In genomic region chr7:5695709-5696345, GRCh38 we compare ENCODE assay signal across 9 cellular contexts.
DNase-seq lines count a peak whose midpoint lies in the region; ATAC-seq and TF ChIP-seq lines count a peak whose summit lies in the region.
"Had no signal": no experiment of that assay in that cellular context is flagged by ENCODE, and none has a peak within 500 bp of the region (broad histone marks: within the 10 kb centered on the region; RNA-seq: fewer than 3 reads in every experiment).

No MANE protein-coding gene starts in this region.

- DNase-seq in SK-N-DZ (ENCODE audit: low spot score) (peak; percentile 28), fibroblast of peridontal ligament (ENCODE audit: extremely low read depth) (peak; percentile 86), progenitor cell of endocrine pancreas (ENCODE audit: low spot score, unreplicated experiment) (no peak), NCI-H1694 treated with DMSO at 0.1 percent for 48 hours (lab: John Stamatoyannopoulos, UW) (no peak), NCI-H345 treated with DMSO at 0.1 percent for 48 hours (lab: John Stamatoyannopoulos, UW; ENCODE audit: unreplicated experiment) (no peak), COR-L47 (lab: John Stamatoyannopoulos, UW) (no peak)
- DNase-seq: NCI-H2081 treated with DMSO at 0.1 percent for 48 hours had no signal

- peaks cover 4% of the 10 kb centered on the region for H3K36me3 Mint-ChIP-seq in progenitor cell of endocrine pancreas (ENCODE audit: insufficient read depth)

- ATAC-seq in HG03378 (IDR thresholded peaks at IDR 0.05; ENCODE audit: unreplicated experiment) = no peak

- H3K27me3 Mint-ChIP-seq in progenitor cell of endocrine pancreas = no peaks in the 10 kb centered on the region

- peaks cover 23% of the 10 kb centered on the region for H3K36me3 ChIP-seq in DOHH2 (ENCODE audit: control insufficient read depth, low read length)

- H3K9me3 ChIP-seq in DOHH2 (ENCODE audit: control insufficient read depth, insufficient read depth, low read length) = no peaks in the 10 kb centered on the region

- no peaks in the 10 kb centered on the region for H3K27me3 ChIP-seq in DOHH2 (ENCODE audit: control insufficient read depth, low read length)

- no peaks in the 10 kb centered on the region for H3K9me3 Mint-ChIP-seq in progenitor cell of endocrine pancreas (ENCODE audit: low read depth)

- H3K4me3 Mint-ChIP-seq in progenitor cell of endocrine pancreas (ENCODE audit: low read depth) = no peak overlapping the region

- peak overlapping the region; percentile 8 for H3K27ac Mint-ChIP-seq in progenitor cell of endocrine pancreas

- H3K4me1 Mint-ChIP-seq in progenitor cell of endocrine pancreas (ENCODE audit: low read depth) = peaks cover 3% of the 10 kb centered on the region

- peaks cover 82% of the 10 kb centered on the region for H3K4me1 ChIP-seq in DOHH2 (ENCODE audit: control insufficient read depth, low read length)

- peaks cover 15% of the 10 kb centered on the region for H3F3A ChIP-seq in DOHH2 (ENCODE audit: control insufficient read depth, insufficient read depth)

- no peaks in the 10 kb centered on the region for H3K9me2 ChIP-seq in DOHH2 (replicated peaks; ENCODE audit: control insufficient read depth, low read length)

- no peak overlapping the region for H3K27ac ChIP-seq in DOHH2 (ENCODE audit: low read depth, low read length)

- TF ChIP-seq CTCF in DOHH2 (IDR thresholded peaks at IDR 0.05; ENCODE audit: low read depth, low read length, poor library complexity, severe bottlenecking) (no peak), progenitor cell of endocrine pancreas (IDR thresholded peaks at IDR 0.05; ENCODE audit: unreplicated experiment) (no peak)

- peak overlapping the region; percentile 12; the same call in 1 of the 2 replicates for H3K4me3 ChIP-seq in DOHH2 (ENCODE audit: low read length)

- H4K20me1 ChIP-seq in DOHH2 (ENCODE audit: control insufficient read depth, insufficient read depth, low read depth, low read length) = 0 out of 2 replicates have a peak, but pooled peaks cover 5% of the 10 kb centered on the region

- peak overlapping the region; percentile 80 for H3K4me2 ChIP-seq in DOHH2 (ENCODE audit: low read length)

- H3K79me2 ChIP-seq in DOHH2 (ENCODE audit: control insufficient read depth, low read length) = peaks cover 11% of the 10 kb centered on the region

Comparison
In these comparisons a context has a peak if more than half of its experiments do, and no peak if none do; other contexts are left out.
1. DNase-seq: peak in SK-N-DZ (single experiment) and fibroblast of peridontal ligament (single experiment); none in progenitor cell of endocrine pancreas (single experiment), NCI-H1694 treated with DMSO at 0.1 percent for 48 hours (single experiment), NCI-H345 treated with DMSO at 0.1 percent for 48 hours (single experiment) and COR-L47 (single experiment).